In the genomic region with DNA sequence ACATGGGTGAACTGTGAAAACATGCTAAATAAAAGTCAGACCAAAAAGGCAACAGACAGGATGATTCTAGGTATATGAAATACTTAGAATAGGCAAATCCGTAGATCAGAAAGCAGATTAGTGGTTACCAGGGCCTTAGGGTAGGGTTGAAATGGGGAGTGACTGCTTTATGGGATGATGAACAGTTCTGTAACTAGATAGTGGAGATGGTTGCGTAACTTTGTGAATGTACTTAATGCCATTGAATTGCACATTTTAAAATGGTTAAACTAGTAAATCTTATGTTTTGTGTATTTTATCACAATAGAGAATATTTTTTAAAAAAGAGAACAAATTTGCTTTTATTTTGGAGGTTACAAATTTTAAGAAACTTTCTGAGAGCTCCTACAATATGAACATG, we compare ENCODE assay signal across 17 cellular contexts.
"Had no signal": no experiment of that assay in that cellular context is flagged by ENCODE, and none has a peak within 500 bp of the region (broad histone marks: within the 10 kb centered on the region; RNA-seq: fewer than 3 reads in every experiment).

No MANE protein-coding gene starts in this region.

- ATAC-seq: left lung; stimulated activated naive B cell treated with anti-CD40 and anti-IgM and Interleukin-4, amounts not matched to agents 10 μg/mL and 1 μg/mL and 100 μg/mL, for 72 hours had no signal

- FAIRE-seq: astrocyte, endothelial cell of umbilical vein, keratinocyte had no signal

- H3K27ac ChIP-seq: esophagus squamous epithelium, left lung, sigmoid colon, thoracic aorta had no signal

- H3K4me3 ChIP-seq: esophagus squamous epithelium, left lung, sigmoid colon, thoracic aorta had no signal

- DNase-seq: activated CD4-positive, CD25-positive, alpha-beta regulatory T cell treated with anti-CD3 and anti-CD28 coated beads, Interleukin-2, amount 50 U/mL, for 72 hours; activated CD8-positive, alpha-beta memory T cell treated with anti-CD3 and anti-CD28 coated beads for 24 hours; activated CD8-positive, alpha-beta memory T cell treated with anti-CD3 and anti-CD28 coated beads, Interleukin-2, amount 50 U/mL, for 48 hours; activated effector memory CD4-positive, alpha-beta T cell treated with Interleukin-2 at 50 U/mL for 16 hours; activated naive CD4-positive, alpha-beta T cell treated with anti-CD3 and anti-CD28 coated beads, Interleukin-2, amount 50 U/mL, for 16 hours; activated T-cell treated with anti-CD3 and anti-CD28 coated beads, Interleukin-2, amount 50 U/mL, for 48 hours; effector memory CD4-positive, alpha-beta T cell; esophagus squamous epithelium; foreskin melanocyte; hypothalamus; left lung; sigmoid colon; stimulated activated naive B cell treated with anti-CD40 and anti-IgM and Interleukin-4, amounts not matched to agents 10 μg/mL and 1 μg/mL and 100 μg/mL, for 72 hours had no signal

- H3K27me3 ChIP-seq: esophagus squamous epithelium, left lung, sigmoid colon had no signal

- H3K9me3 ChIP-seq: esophagus squamous epithelium, left lung, sigmoid colon, thoracic aorta had no signal
